Comparison of ENCODE assay signal across 1 cellular context in the genomic region with DNA sequence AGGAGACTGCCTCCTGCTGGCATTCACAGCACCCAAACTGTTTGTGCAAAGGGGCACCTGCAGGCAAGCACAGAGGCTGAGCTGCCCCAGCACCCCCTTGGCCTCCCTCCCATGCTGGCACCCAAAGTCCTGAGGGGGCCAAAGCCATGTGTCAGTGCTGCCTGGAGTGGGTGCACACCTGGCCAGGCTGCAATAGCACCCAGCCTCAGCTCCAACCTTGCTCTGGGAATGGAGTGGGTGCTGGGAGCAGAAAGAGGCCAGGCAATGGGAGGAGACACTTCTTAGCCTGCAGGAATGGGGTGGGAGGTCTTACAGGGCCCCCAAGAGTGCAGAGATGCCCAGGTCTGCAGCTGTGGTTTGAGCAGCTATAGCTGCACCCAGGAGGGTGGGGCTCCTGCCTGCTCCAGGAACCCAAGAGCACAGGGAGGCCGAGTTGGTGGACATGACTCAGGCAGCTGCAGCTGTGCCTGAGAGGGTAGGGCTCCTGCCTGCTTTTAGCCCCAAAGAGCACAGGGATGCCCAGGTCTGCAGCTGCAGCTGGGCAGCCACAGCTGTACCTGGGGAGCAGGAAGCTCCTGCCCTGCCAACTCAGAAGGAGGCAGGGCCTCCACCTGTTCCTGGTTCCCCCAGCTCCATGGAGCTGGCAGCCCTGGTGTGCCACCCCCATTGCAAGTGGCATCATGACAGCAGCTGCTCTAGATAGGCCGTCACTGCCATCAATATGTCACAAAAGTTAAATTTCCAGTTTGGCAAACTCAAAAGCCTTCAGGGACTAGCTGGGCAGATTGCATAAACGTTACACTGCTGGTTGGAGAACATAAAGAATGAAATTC.
TF ChIP-seq lines count a peak whose summit lies in the region.

No MANE protein-coding gene starts in this region.

TF ChIP-seq in WTC11, 78 proteins besides CTCF, POLR2A, EP300 and RAD21 (continued from another document):
- TF ChIP-seq, protein P1, sequence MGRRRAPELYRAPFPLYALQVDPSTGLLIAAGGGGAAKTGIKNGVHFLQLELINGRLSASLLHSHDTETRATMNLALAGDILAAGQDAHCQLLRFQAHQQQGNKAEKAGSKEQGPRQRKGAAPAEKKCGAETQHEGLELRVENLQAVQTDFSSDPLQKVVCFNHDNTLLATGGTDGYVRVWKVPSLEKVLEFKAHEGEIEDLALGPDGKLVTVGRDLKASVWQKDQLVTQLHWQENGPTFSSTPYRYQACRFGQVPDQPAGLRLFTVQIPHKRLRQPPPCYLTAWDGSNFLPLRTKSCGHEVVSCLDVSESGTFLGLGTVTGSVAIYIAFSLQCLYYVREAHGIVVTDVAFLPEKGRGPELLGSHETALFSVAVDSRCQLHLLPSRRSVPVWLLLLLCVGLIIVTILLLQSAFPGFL (CRISPR knock-in tag; IDR thresholded peaks at IDR 0.05; ENCODE audit: borderline replicate concordance), result no peak
- TF ChIP-seq NR3C1 (CRISPR knock-in tag; conservative IDR thresholded peaks at IDR 0.05; ENCODE audit: low read depth), result no peak
- TF ChIP-seq SMAD3 (CRISPR knock-in tag; IDR thresholded peaks at IDR 0.05; ENCODE audit: borderline replicate concordance), result no peak
- TF ChIP-seq TP53 (CRISPR knock-in tag; IDR thresholded peaks at IDR 0.05), result no peak
- TF ChIP-seq MYBL2 (CRISPR knock-in tag; IDR thresholded peaks at IDR 0.05), result no peak
- TF ChIP-seq ZNF671 (CRISPR knock-in tag; IDR thresholded peaks at IDR 0.05), result no peak
- TF ChIP-seq KAT7 (CRISPR knock-in tag; IDR thresholded peaks at IDR 0.05; ENCODE audit: borderline replicate concordance), result no peak
